ENCODE assay signal across 8 cellular contexts in the genomic region with DNA sequence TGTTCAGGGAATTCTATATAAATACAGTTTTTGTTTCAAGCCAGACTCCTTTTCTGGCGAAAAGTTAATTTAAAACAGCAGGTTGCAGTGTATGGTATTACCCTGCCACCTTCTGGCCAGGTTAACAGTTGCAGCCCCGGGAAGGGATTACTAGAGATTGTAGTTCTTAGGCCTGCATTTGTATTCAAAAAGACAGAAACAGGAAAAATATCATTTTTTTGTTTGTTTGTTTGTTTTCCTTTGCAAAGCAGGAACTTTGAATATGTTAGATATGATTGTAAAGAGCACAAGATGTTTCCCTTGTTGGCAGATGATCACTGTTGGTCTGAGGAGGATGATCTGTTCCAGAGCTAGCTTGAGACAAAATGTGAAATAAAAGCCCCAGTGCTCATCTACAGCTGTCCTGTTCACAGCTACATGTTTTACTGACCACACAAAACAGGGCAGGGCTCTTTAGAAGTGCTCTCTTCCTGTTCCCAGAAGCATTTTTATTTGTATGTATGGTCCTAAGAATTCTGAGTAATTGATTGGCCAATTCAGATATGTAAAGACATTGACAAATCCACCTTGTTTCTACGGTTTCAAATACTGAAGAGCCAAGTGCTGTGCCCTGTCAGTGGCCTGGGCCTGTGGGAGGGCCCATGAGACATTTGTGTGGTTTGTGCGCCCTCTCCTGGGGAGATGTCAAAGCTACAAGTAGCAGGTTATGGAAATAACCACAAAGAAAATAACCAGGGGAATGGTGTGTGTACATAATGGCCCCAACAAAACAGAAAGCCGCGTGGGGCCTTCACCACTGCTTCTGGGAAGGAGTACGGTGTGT. TPM values are rescaled to one million over a fixed set of nuclear protein-coding genes. Genes with fewer than 3 reads are reported as not detected.
DNase-seq lines count a peak whose midpoint lies in the region; ATAC-seq and TF ChIP-seq lines count a peak whose summit lies in the region.

No MANE protein-coding gene starts in this region.

- no peak overlapping the region for H3K9ac ChIP-seq in mammary epithelial cell (ENCODE audit: insufficient read depth, low read length)

- TF ChIP-seq POLR2A in GM18505 (IDR thresholded peaks at IDR 0.05; ENCODE audit: borderline replicate concordance, extremely low read depth, insufficient read depth, insufficient read length): no peak

- TF ChIP-seq CTCF in 22Rv1 (IDR thresholded peaks at IDR 0.05) (peak; percentile 88), WI38 (IDR thresholded peaks at IDR 0.05; ENCODE audit: low read depth, low read length) (peak; percentile 73), mammary epithelial cell (conservative IDR thresholded peaks at IDR 0.05 in 1 of 2, IDR thresholded peaks at IDR 0.05 in 1 of 2; ENCODE audit: extremely low read depth in 1 of 2, insufficient read depth in 1 of 2, low read depth in 1 of 2, low read length in 2 of 2) (peak; percentile 85 to 92)

- H3K4me2 ChIP-seq in mammary epithelial cell (ENCODE audit: insufficient read depth, low read depth, low read length): no peak overlapping the region

- no peaks in the 10 kb centered on the region for H3K27me3 ChIP-seq in mammary epithelial cell (ENCODE audit: insufficient read depth, low read length)

- DNase-seq in NCI-H2107 (lab: John Stamatoyannopoulos, UW): peak; percentile 27
- peak; percentile 64 for DNase-seq in mammary epithelial cell
- DNase-seq in iris pigment epithelial cell (ENCODE audit: low read depth): peak; percentile 78
- DNase-seq in stimulated activated CD4-positive, alpha-beta T cell treated with anti-CD3 and anti-CD28 coated beads, Interleukin-15, amount 100 ng/mL, for 48 hours (ENCODE audit: low read depth in 2 of 2): peak; percentile 61 to 77

- peak; percentile 97 for ATAC-seq in GM18505 (IDR thresholded peaks at IDR 0.05; ENCODE audit: unreplicated experiment)
- ATAC-seq in HG02970 (IDR thresholded peaks at IDR 0.05; ENCODE audit: low FRiP score, unreplicated experiment): peak; percentile 92

- H3K79me2 ChIP-seq in mammary epithelial cell (ENCODE audit: insufficient read depth, low read length): no peaks in the 10 kb centered on the region

- H3K9me3 ChIP-seq in mammary epithelial cell (replicated peaks; ENCODE audit: insufficient read depth, low read length): no peaks in the 10 kb centered on the region

- no peaks in the 10 kb centered on the region for H3K4me1 ChIP-seq in mammary epithelial cell (ENCODE audit: insufficient read depth, low read length)

- WGBS in mammary epithelial cell (ENCODE audit: low coverage, missing lambda C conversion rate): 20% methylated on average over 7 of the region's 7 CpGs

- H4K20me1 ChIP-seq in mammary epithelial cell (ENCODE audit: insufficient read depth, low read length): no peaks in the 10 kb centered on the region

- H3K36me3 ChIP-seq in mammary epithelial cell (ENCODE audit: insufficient read depth, low read length): peaks cover 17% of the 10 kb centered on the region

- intact Hi-C loops in mammary epithelial cell (cut with micrococcal nuclease): loop anchor here (1.0 to 2.0 kb wide), 4 partner anchors 137 to 324 kb away; no protein-coding TSS in a partner anchor

- BruUV-seq in mammary epithelial cell (replicated peaks; lab: Mats Ljungman, UMichigan): no TSS peak

- CTCF ChIA-PET in mammary epithelial cell (lab: Charles Lee; ENCODE audit: low non-redundant PET): interaction anchor here (0.5 to 1.5 kb wide), 5 partner anchors 14 to 499 kb away, joined by 3 to 8 read pairs (median 4); partner anchors contain the start of gene WWC2

- H2AFZ ChIP-seq in mammary epithelial cell (ENCODE audit: low read depth, low read length): no peak overlapping the region

- in situ Hi-C loops in mammary epithelial cell (cut with MboI; ENCODE audit: low sequenced_read_pairs in 2 of 2): no loop called here

- H3K27ac ChIP-seq in 22Rv1 (no peak overlapping the region), mammary epithelial cell (ENCODE audit: insufficient read depth, low read depth, low read length) (no peak overlapping the region)

- dilution Hi-C loops in mammary epithelial cell (cut with HindIII; ENCODE audit: low sequenced_read_pairs): loop anchor here (25.0 kb wide), 1 partner anchor 200 kb away; no protein-coding TSS in a partner anchor

- H3K4me3 ChIP-seq in WI38 (ENCODE audit: low read depth, low read length): no peak overlapping the region
- no peak overlapping the region for H3K4me3 ChIP-seq in mammary epithelial cell (replicated peaks in 1 of 3; ENCODE audit: insufficient read depth in 1 of 3, low read depth in 2 of 3, low read length in 3 of 3)

RNA-seq across cellular contexts. Expression of gene CLDN22, which starts 57.9 kb away (rescaled TPM):
- total RNA-seq in mammary epithelial cell: not detected
- polyA plus RNA-seq in mammary epithelial cell: not detected
- polyA minus RNA-seq in mammary epithelial cell: not detected

Comparison
In these comparisons a context has a peak if more than half of its experiments do, and no peak if none do; other contexts are left out.
1. DNase-seq: peak in every context shown above with its lines; median percentile 78 in iris pigment epithelial cell; 69 in stimulated activated CD4-positive, alpha-beta T cell treated with anti-CD3 and anti-CD28 coated beads, Interleukin-15, amount 100 ng/mL, for 48 hours; 64 in mammary epithelial cell; 27 in NCI-H2107.